8 cellular contexts compared by ENCODE assay signal in genomic region chr5:165626161-165626560, GRCh38.
"Had no signal": no experiment of that assay in that cellular context is flagged by ENCODE, and none has a peak within 500 bp of the region (broad histone marks: within the 10 kb centered on the region; RNA-seq: fewer than 3 reads in every experiment).

No MANE protein-coding gene starts in this region.

- H3K36me3 ChIP-seq: HAP-1 had no signal

- DNase-seq: GM23248, GOT3, H7, H9, HCEC 1CT, HFFc6 had no signal

- H3K9ac ChIP-seq: GM23248 had no signal

- H3K4me3 ChIP-seq: GM23248, HAP-1 had no signal

- H2AFZ ChIP-seq: GM23248 had no signal

- H3K4me3 Mint-ChIP-seq: H9, HFFc6 had no signal

- H3K27ac ChIP-seq: GM23248 had no signal

- H3K27ac Mint-ChIP-seq: H9, HFFc6 had no signal

- ATAC-seq: HCT116 had no signal

- H3K9me3 ChIP-seq: HAP-1 had no signal
